ENCODE assay signal across 10 cellular contexts in genomic region chr2:134260726-134261125, GRCh38. TPM values are rescaled to one million over a fixed set of nuclear protein-coding genes. Genes with fewer than 3 reads are reported as not detected.
DNase-seq lines count a peak whose midpoint lies in the region; ATAC-seq and TF ChIP-seq lines count a peak whose summit lies in the region.
"Had no signal": no experiment of that assay in that cellular context is flagged by ENCODE, and none has a peak within 500 bp of the region (broad histone marks: within the 10 kb centered on the region; RNA-seq: fewer than 3 reads in every experiment).

No MANE protein-coding gene starts in this region.

- ATAC-seq in Right ventricle myocardium inferior (no peak), memory B cell (ENCODE audit: low read depth) (no peak), HG02678 (IDR thresholded peaks at IDR 0.05; ENCODE audit: unreplicated experiment) (no peak), GM19328 (IDR thresholded peaks at IDR 0.05; ENCODE audit: unreplicated experiment) (no peak)
- ATAC-seq: A549 had no signal

- H3K4me3 ChIP-seq in cardiac muscle cell, result no peak overlapping the region
- no peak overlapping the region for H3K4me3 ChIP-seq in Karpas-422 (ENCODE audit: low read length)
- H3K4me3 ChIP-seq: A549 had no signal

- no peak overlapping the region for H2AFZ ChIP-seq in Karpas-422 (ENCODE audit: low read length)

- no peaks in the 10 kb centered on the region for H3K36me3 Mint-ChIP-seq in chondrocyte (ENCODE audit: low read depth)
- peaks cover 13% of the 10 kb centered on the region for H3K36me3 Mint-ChIP-seq in memory B cell

- H3K27ac Mint-ChIP-seq in chondrocyte (ENCODE audit: unreplicated experiment) (peak overlapping the region; percentile 58), memory B cell (peak overlapping the region; percentile 97)

- H3K9ac ChIP-seq in Karpas-422 (ENCODE audit: low read length), result no peak overlapping the region
- H3K9ac ChIP-seq: KMS-11 had no signal

- no peak overlapping the region for H3K4me2 ChIP-seq in Karpas-422 (ENCODE audit: low read depth, low read length, poor library complexity, severe bottlenecking)
- H3K4me2 ChIP-seq: A549, KMS-11 had no signal

- H3K27me3 ChIP-seq in cardiac muscle cell (no peaks in the 10 kb centered on the region), Karpas-422 (ENCODE audit: low read length) (no peaks in the 10 kb centered on the region)

- H3K4me1 Mint-ChIP-seq in chondrocyte (ENCODE audit: low read depth) (peaks cover 28% of the 10 kb centered on the region), memory B cell (peaks cover 61% of the 10 kb centered on the region)

- intact Hi-C loops in Right ventricle myocardium inferior (cut with DNase I), result loop anchor here (5.0 to 10.0 kb wide), 2 partner anchors 107 to 376 kb away; no protein-coding TSS in a partner anchor

- H3K4me1 ChIP-seq in cardiac muscle cell (ENCODE audit: low read depth), result peaks cover 27% of the 10 kb centered on the region
- H3K4me1 ChIP-seq in Karpas-422 (ENCODE audit: low read length), result peaks cover 40% of the 10 kb centered on the region
- H3K4me1 ChIP-seq: A549 had no signal

- peak overlapping the region; percentile 40 for H3K27ac ChIP-seq in cardiac muscle cell
- H3K27ac ChIP-seq in Karpas-422 (ENCODE audit: low read length), result no peak overlapping the region
- H3K27ac ChIP-seq: A549, KMS-11 had no signal

- TF ChIP-seq CTCF in cardiac muscle cell (IDR thresholded peaks at IDR 0.05; ENCODE audit: low read depth, low read length) (no peak), chondrocyte (IDR thresholded peaks at IDR 0.05) (no peak)

- DNase-seq in cardiac muscle cell (ENCODE audit: low read depth in 1 of 2, low spot score in 1 of 2) (peak in 1 of 2 donors; percentile 91), Right ventricle myocardium inferior (ENCODE audit: missing footprints) (no peak), chondrocyte (ENCODE audit: low spot score) (no peak), memory B cell (ENCODE audit: low spot score in 2 of 2) (no peak), Karpas-422 (no peak), NCI-H1048 (lab: John Stamatoyannopoulos, UW) (no peak)

- H3K36me3 ChIP-seq in cardiac muscle cell (no peaks in the 10 kb centered on the region), Karpas-422 (ENCODE audit: insufficient read depth, low read length) (no peaks in the 10 kb centered on the region)

- H3K4me3 Mint-ChIP-seq in chondrocyte (ENCODE audit: unreplicated experiment), result no peak overlapping the region
- H3K4me3 Mint-ChIP-seq in memory B cell, result no peak overlapping the region

- no peaks in the 10 kb centered on the region for H3K79me2 ChIP-seq in Karpas-422 (ENCODE audit: low read length)

- H4K20me1 ChIP-seq in Karpas-422 (ENCODE audit: insufficient read depth, low read depth, low read length), result no peaks in the 10 kb centered on the region

- H3K27me3 Mint-ChIP-seq in chondrocyte (ENCODE audit: low read depth) (no peaks in the 10 kb centered on the region), memory B cell (no peaks in the 10 kb centered on the region)

- no peaks in the 10 kb centered on the region for H3K9me3 Mint-ChIP-seq in chondrocyte (ENCODE audit: low read depth)
- H3K9me3 Mint-ChIP-seq in memory B cell, result no peaks in the 10 kb centered on the region

- H3K9me3 ChIP-seq in cardiac muscle cell (ENCODE audit: low read depth), result no peaks in the 10 kb centered on the region
- H3K9me3 ChIP-seq in Karpas-422 (ENCODE audit: low read length), result no peaks in the 10 kb centered on the region
- H3K9me3 ChIP-seq: A549 had no signal

- H3K9me2 ChIP-seq in Karpas-422 (replicated peaks; ENCODE audit: insufficient read depth, low read length), result no peaks in the 10 kb centered on the region

RNA-seq across cellular contexts. Expression of gene MGAT5, which starts 6.9 kb away (rescaled TPM):
- total RNA-seq in cardiac muscle cell (56.3 and 66.8 TPM in 2 replicates), Right ventricle myocardium inferior (92.3 TPM), chondrocyte (27.6 to 30.0 TPM (median 29.8 TPM) in 3 replicates)
- polyA plus RNA-seq in cardiac muscle cell, result 12.5 and 14.0 TPM in 2 replicates
- 22.2 and 22.7 TPM in 2 replicates for total RNA-seq in Karpas-422 (2014; rRNA removed; shearing (Covaris generic); ENCODE audit: low replicate concordance)
